Comparison of ENCODE assay signal across 8 cellular contexts in genomic region chr17:28370035-28370743, GRCh38. TPM values are rescaled to one million over a fixed set of nuclear protein-coding genes. Genes with fewer than 3 reads are reported as not detected.
DNase-seq lines count a peak whose midpoint lies in the region; FAIRE-seq and TF ChIP-seq lines count a peak whose summit lies in the region.

Gene VTN, minus strand, starts transcription at chr17:28370307. Its CDS starts 104 bp downstream, at chr17:28370203.

- H3K27me3 ChIP-seq in HUES48 (ENCODE audit: control insufficient read depth, insufficient read depth, low read length), result peaks cover 19% of the 10 kb centered on the region
- H3K27me3 ChIP-seq in cardiac muscle cell, result peaks cover 16% of the 10 kb centered on the region

- peak within 1 kb of the TSS; percentile 85 for H3K4me3 ChIP-seq in AG09309 (ENCODE audit: control insufficient read depth, low read depth, low read length)
- peak within 1 kb of the TSS; percentile 83 for H3K4me3 ChIP-seq in HUES48 (ENCODE audit: low read depth, low read length)
- H3K4me3 ChIP-seq in WI38 (ENCODE audit: low read depth, low read length), result peak within 1 kb of the TSS; percentile 73
- H3K4me3 ChIP-seq in cardiac muscle cell, result no peak within 1 kb of the TSS
- peak within 1 kb of the TSS; percentile 22 for H3K4me3 ChIP-seq in retinal pigment epithelial cell (ENCODE audit: low read length)

- no peaks in the 10 kb centered on the region; the same call in 1 of the 2 replicates for H3K36me3 ChIP-seq in HUES48 (ENCODE audit: control insufficient read depth, insufficient read depth, low read length)
- no peaks in the 10 kb centered on the region for H3K36me3 ChIP-seq in cardiac muscle cell

- no peak within 1 kb of the TSS for H3K9ac ChIP-seq in HUES48 (ENCODE audit: low read depth, low read length)

- H3K9me3 ChIP-seq in HUES48 (ENCODE audit: control insufficient read depth, insufficient read depth, low read length) (no peaks in the 10 kb centered on the region), cardiac muscle cell (ENCODE audit: low read depth) (no peaks in the 10 kb centered on the region)

- H3K27ac ChIP-seq in HUES48 (ENCODE audit: low read depth, low read length) (peak within 1 kb of the TSS; percentile 74), cardiac muscle cell (peak within 1 kb of the TSS; percentile 77)

- TF ChIP-seq CTCF in AG09309 (IDR thresholded peaks at IDR 0.05; ENCODE audit: control insufficient read depth, insufficient read depth, low read depth, low read length, missing control alignments) (no peak), WI38 (IDR thresholded peaks at IDR 0.05; ENCODE audit: low read depth, low read length) (no peak), cardiac muscle cell (IDR thresholded peaks at IDR 0.05; ENCODE audit: low read depth, low read length) (no peak), retinal pigment epithelial cell (conservative IDR thresholded peaks at IDR 0.05; ENCODE audit: low read depth, low read length) (no peak)

- FAIRE-seq in frontal cortex (lab: Jason Lieb, UNC), result no peak

- DNase-seq in AG09309 (ENCODE audit: low read depth), result peak; percentile 31
- peak; percentile 70 to 91 for DNase-seq in cardiac muscle cell (ENCODE audit: low read depth in 1 of 2, low spot score in 1 of 2)
- DNase-seq in retinal pigment epithelial cell (ENCODE audit: low read depth), result peak; percentile 51
- DNase-seq in frontal cortex (ENCODE audit: low spot score in 2 of 2), result no peak
- DNase-seq in C1 segment of cervical spinal cord (lab: John Stamatoyannopoulos, UW), result no peak
- no peak for DNase-seq in NAMALWA (ENCODE audit: low spot score)

- H3K4me1 ChIP-seq in HUES48 (ENCODE audit: control insufficient read depth, insufficient read depth, low read length) (peaks cover 17% of the 10 kb centered on the region), cardiac muscle cell (ENCODE audit: low read depth) (peaks cover 12% of the 10 kb centered on the region)

RNA-seq across cellular contexts. Expression of gene VTN, which starts in this region (rescaled TPM):
- total RNA-seq in cardiac muscle cell (4.3 and 5.2 TPM in 2 replicates), frontal cortex (0.41 TPM)
- polyA plus RNA-seq in cardiac muscle cell, result 3.4 and 5.6 TPM in 2 replicates

Comparison
In these comparisons a context has a peak if more than half of its experiments do, and no peak if none do; other contexts are left out.
1. DNase-seq: peak in AG09309 (single experiment), cardiac muscle cell (2 of 2) and retinal pigment epithelial cell (single experiment); none in frontal cortex (0 of 2), C1 segment of cervical spinal cord (0 of 14) and NAMALWA (single experiment).